In the genomic region with DNA sequence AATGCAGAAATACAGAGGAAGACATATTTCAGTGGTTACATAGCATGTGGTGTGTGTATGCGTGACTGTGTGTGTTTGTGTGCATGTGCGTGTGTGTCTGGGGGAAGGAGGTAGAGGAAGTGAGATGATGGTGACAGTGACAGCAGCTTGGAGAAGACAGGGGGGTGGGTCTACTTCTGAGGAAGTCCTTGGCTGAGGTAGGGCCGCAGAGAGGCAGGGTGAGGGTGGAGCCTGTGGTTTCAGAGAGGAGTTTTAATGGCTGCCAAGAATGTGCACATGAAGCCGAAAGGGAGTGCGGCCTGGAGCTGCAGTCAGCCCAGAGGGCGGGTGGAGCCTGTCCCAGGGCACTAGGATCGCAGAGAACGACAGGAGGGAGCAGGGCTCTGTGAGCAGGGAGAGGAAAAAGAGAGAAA, we compare ENCODE assay signal across 9 cellular contexts. TPM values are rescaled to one million over a fixed set of nuclear protein-coding genes. Genes with fewer than 3 reads are reported as not detected.
A peak's percentile ranks its signal among the peaks of the same experiment; 100 is the strongest.
DNase-seq lines count a peak whose midpoint lies in the region; ATAC-seq, FAIRE-seq and TF ChIP-seq lines count a peak whose summit lies in the region.
"Had no signal": no experiment of that assay in that cellular context is flagged by ENCODE, and none has a peak within 500 bp of the region (broad histone marks: within the 10 kb centered on the region; RNA-seq: fewer than 3 reads in every experiment).

No MANE protein-coding gene starts in this region.

- CTCF ChIA-PET in IMR-90 (lab: Yijun Ruan, JAX) (no interaction called here), HepG2 (lab: Yijun Ruan, JAX; ENCODE audit: low intra/inter-chr PET ratio, low total read pairs) (no interaction called here)

- H3K4me2 ChIP-seq in IMR-90 (ENCODE audit: low read depth, low read length) (peak overlapping the region; percentile 38), HepG2 (ENCODE audit: low read depth, low read length) (0 out of 2 replicates have a peak overlapping the region, but pooled peaks have one; percentile 0)

- H3K27me3 Mint-ChIP-seq in T-helper 2 cell treated with Interferon-gamma antibody and Interleukin-4, amounts not matched to agents 5 μg/mL and 100 μg/mL, for 36 hours (ENCODE audit: low read depth) = no peaks in the 10 kb centered on the region

- peaks cover 4% of the 10 kb centered on the region for H3K9me3 Mint-ChIP-seq in T-helper 2 cell treated with Interferon-gamma antibody and Interleukin-4, amounts not matched to agents 5 μg/mL and 100 μg/mL, for 36 hours

- H3K79me1 ChIP-seq in IMR-90 (ENCODE audit: low read depth in 1 of 2, low read length in 2 of 2) = peaks cover 0 to 4% of the 10 kb centered on the region in 2 experiments; a peak in 1 of 4 replicates

- intact Hi-C loops in IMR-90 (cut with micrococcal nuclease) (no loop called here), HepG2 (cut with micrococcal nuclease; ENCODE audit: unreplicated experiment) (no loop called here)

- peak overlapping the region; percentile 57 for H3K56ac ChIP-seq in IMR-90 (ENCODE audit: extremely low read depth, insufficient read depth, low read length)

- H3K27ac Mint-ChIP-seq in T-helper 2 cell treated with Interferon-gamma antibody and Interleukin-4, amounts not matched to agents 5 μg/mL and 100 μg/mL, for 36 hours = peak overlapping the region; percentile 99

- H3K27ac ChIP-seq in IMR-90 (ENCODE audit: insufficient read depth, low read length) (peak overlapping the region; percentile 18), HepG2 (ENCODE audit: extremely low read length, insufficient read depth, low read length) (no peak overlapping the region)
- H3K27ac ChIP-seq: VCaP had no signal

- H2AK9ac ChIP-seq in IMR-90 (replicated peaks; ENCODE audit: low read depth, low read length, poor library complexity) = peak overlapping the region; percentile 47

- TF ChIP-seq RAD21 in IMR-90 (IDR thresholded peaks at IDR 0.05; ENCODE audit: low read length) (no peak), HepG2 (CRISPR knock-in tag; IDR thresholded peaks at IDR 0.05) (no peak)

- H2AFZ ChIP-seq in IMR-90 (replicated peaks; ENCODE audit: low read length, poor library complexity) (peak overlapping the region; percentile 91), HepG2 (ENCODE audit: low read length) (no peak overlapping the region)

- BruUV-seq in IMR-90 (replicated peaks; lab: Mats Ljungman, UMichigan) (no TSS peak), HepG2 (replicated peaks; lab: Mats Ljungman, UMichigan) (no TSS peak)

- H2BK5ac ChIP-seq in IMR-90 (ENCODE audit: low read depth, low read length, poor library complexity, severe bottlenecking) = peak overlapping the region; percentile 69

- peaks cover 7% of the 10 kb centered on the region for H3K36me3 Mint-ChIP-seq in T-helper 2 cell treated with Interferon-gamma antibody and Interleukin-4, amounts not matched to agents 5 μg/mL and 100 μg/mL, for 36 hours (ENCODE audit: low read depth)

- peak overlapping the region; percentile 62 for H3K18ac ChIP-seq in IMR-90 (ENCODE audit: low read depth, low read length)

- peak overlapping the region; percentile 87 for H4K5ac ChIP-seq in IMR-90 (ENCODE audit: low read depth, low read length)

- peak; percentile 96 for ATAC-seq in GM21515 (IDR thresholded peaks at IDR 0.05; ENCODE audit: unreplicated experiment)
- peak; percentile 95 for ATAC-seq in IMR-90 (ENCODE audit: low read depth)
- peak; percentile 20; the same call in 1 of the 3 replicates for ATAC-seq in HepG2

- peak overlapping the region; percentile 90 for H4K91ac ChIP-seq in IMR-90 (ENCODE audit: insufficient read depth, low read depth, low read length)

- H3K23ac ChIP-seq in IMR-90 (ENCODE audit: low read depth, low read length) = peak overlapping the region; percentile 64; the same call in 1 of the 2 replicates

- H2BK120ac ChIP-seq in IMR-90 (ENCODE audit: low read depth, low read length) = peak overlapping the region; percentile 89

- peak; percentile 91 for DNase-seq in DMS79 treated with DMSO at 0.1 percent for 48 hours (lab: John Stamatoyannopoulos, UW)
- peak; percentile 67 for DNase-seq in IMR-90
- peak; percentile 84 for DNase-seq in T-helper 2 cell treated with Interferon-gamma antibody and Interleukin-4, amounts not matched to agents 5 μg/mL and 100 μg/mL, for 36 hours (ENCODE audit: low spot score)
- DNase-seq in astrocyte of the hippocampus (ENCODE audit: low read depth, low spot score) = peak; percentile 92
- DNase-seq in HepG2 (ENCODE audit: low spot score) = no peak
- DNase-seq in stimulated activated CD8-positive, alpha-beta memory T cell treated with anti-CD3 and anti-CD28 coated beads, Interleukin-15, amount 100 ng/mL, for 24 hours (ENCODE audit: low read depth) = peak; percentile 26
- no peak for DNase-seq in NCI-H1048 (lab: John Stamatoyannopoulos, UW)

- no peaks in the 10 kb centered on the region for H3K79me2 ChIP-seq in HepG2 (ENCODE audit: insufficient read depth, low read length)

- in situ Hi-C loops in IMR-90 (cut with MboI; ENCODE audit: low sequenced_read_pairs) (no loop called here), HepG2 (cut with HindIII; ENCODE audit: extremely low pct_ligation_motif_present, low pct_unique_long_range_greater_than_20kb) (no loop called here)

- H4K8ac ChIP-seq in IMR-90 (ENCODE audit: low read depth in 2 of 2, low read length in 2 of 2) = peak overlapping the region; percentile 20 to 95

- H3K36me3 ChIP-seq in IMR-90 (ENCODE audit: control insufficient read depth, insufficient read depth, low read length) = no peaks in the 10 kb centered on the region
- no peaks in the 10 kb centered on the region for H3K36me3 ChIP-seq in HepG2 (replicated peaks in 1 of 2; ENCODE audit: control insufficient read depth in 1 of 2, insufficient read depth in 2 of 2, low read length in 2 of 2)

- dilution Hi-C loops in IMR-90 (cut with HindIII; ENCODE audit: low sequenced_read_pairs, unreplicated experiment) = no loop called here

- peaks cover 30% of the 10 kb centered on the region for H3K4me1 Mint-ChIP-seq in T-helper 2 cell treated with Interferon-gamma antibody and Interleukin-4, amounts not matched to agents 5 μg/mL and 100 μg/mL, for 36 hours (ENCODE audit: low read depth)

- peak overlapping the region; percentile 62; the same call in 1 of the 2 replicates for H2AK5ac ChIP-seq in IMR-90 (ENCODE audit: low read depth, low read length)

- H4K20me1 ChIP-seq in IMR-90 (ENCODE audit: insufficient read depth, low read length) (no peaks in the 10 kb centered on the region), HepG2 (ENCODE audit: insufficient read depth, low read length) (no peaks in the 10 kb centered on the region)

- H3K4me3 ChIP-seq in IMR-90 (ENCODE audit: insufficient read depth, low read depth, low read length) (no peak overlapping the region), HepG2 (replicated peaks in 1 of 3; ENCODE audit: insufficient read depth in 1 of 3, low read depth in 2 of 3, low read length in 3 of 3) (no peak overlapping the region)

- peak overlapping the region; percentile 82 for H3K4me3 Mint-ChIP-seq in T-helper 2 cell treated with Interferon-gamma antibody and Interleukin-4, amounts not matched to agents 5 μg/mL and 100 μg/mL, for 36 hours

- no peak for TF ChIP-seq EP300 in HepG2 (IDR thresholded peaks at IDR 0.05; ENCODE audit: low read depth in 2 of 2, low read length in 2 of 2)
- no peak for TF ChIP-seq EP300 in HepG2 (CRISPR knock-in tag; IDR thresholded peaks at IDR 0.05; ENCODE audit: borderline replicate concordance)

- TF ChIP-seq CTCF in IMR-90 (conservative IDR thresholded peaks at IDR 0.05; ENCODE audit: low read depth, low read length) (no peak), HepG2 (CRISPR knock-in tag; IDR thresholded peaks at IDR 0.05) (no peak)

- peak overlapping the region; percentile 73 for H2BK20ac ChIP-seq in IMR-90 (ENCODE audit: low read depth, low read length)

- no peak for FAIRE-seq in HepG2 (lab: Jason Lieb, UNC)

- peak overlapping the region; percentile 40; the same call in 1 of the 2 replicates for H3K9ac ChIP-seq in IMR-90 (ENCODE audit: low read depth, low read length)
- H3K9ac ChIP-seq in HepG2 (ENCODE audit: insufficient read depth, low read depth, low read length) = no peak overlapping the region

- peak overlapping the region; percentile 79 for H3K4ac ChIP-seq in IMR-90 (ENCODE audit: low read depth, low read length)

- H3K9me1 ChIP-seq in IMR-90 (ENCODE audit: insufficient read depth, low read length) = peaks cover 15% of the 10 kb centered on the region

- H2BK15ac ChIP-seq in IMR-90 (ENCODE audit: low read depth, low read length) = peak overlapping the region; percentile 37; the same call in 2 of the 3 replicates

- H3K9me3 ChIP-seq in IMR-90 (ENCODE audit: control insufficient read depth, insufficient read depth, low read length) = no peaks in the 10 kb centered on the region
- H3K9me3 ChIP-seq in HepG2 (ENCODE audit: low read length) = no peaks in the 10 kb centered on the region

- peak overlapping the region; percentile 81 for H3K14ac ChIP-seq in IMR-90 (replicated peaks; ENCODE audit: low read depth, low read length)

- POLR2A ChIA-PET in IMR-90 (lab: Charles Lee; ENCODE audit: unreplicated experiment) = no interaction called here
- POLR2A ChIA-PET in HepG2 (lab: Yijun Ruan, JAX) = no interaction called here

- 25% methylated on average over 8 of the region's 8 CpGs; no CpG with 5 or more reads in 1 of the 2 experiments for WGBS in IMR-90 (ENCODE audit: extremely low coverage in 2 of 2, insufficient read length in 1 of 2), 2 experiments
- WGBS in HepG2 (ENCODE audit: low lambda C conversion rate) = 36% methylated on average over 8 of the region's 8 CpGs

- TF ChIP-seq POLR2A in IMR-90 (IDR thresholded peaks at IDR 0.05; ENCODE audit: low read depth, low read length) (no peak), HepG2 (IDR thresholded peaks at IDR 0.05; ENCODE audit: insufficient read depth in 1 of 2, low read depth in 2 of 2, low read length in 2 of 2) (no peak)

- H3K4me1 ChIP-seq in IMR-90 (ENCODE audit: control insufficient read depth, insufficient read depth, low read length) (peaks cover 11% of the 10 kb centered on the region), HepG2 (ENCODE audit: insufficient read depth, low read length) (no peaks in the 10 kb centered on the region)

- no peaks in the 10 kb centered on the region for H3K27me3 ChIP-seq in IMR-90 (ENCODE audit: control insufficient read depth, insufficient read depth, low read length)
- peaks cover 5 to 39% of the 10 kb centered on the region in 2 experiments; a peak in 3 of 5 replicates for H3K27me3 ChIP-seq in HepG2 (ENCODE audit: control insufficient read depth in 1 of 2, insufficient read depth in 2 of 2, low read length in 2 of 2)

RNA-seq across cellular contexts. Expression of gene RNF24, which starts 22.7 kb away (rescaled TPM):
- total RNA-seq in IMR-90 (2012; rRNA removed) (11.3 and 12.5 TPM in 2 replicates), HepG2 (2016; rRNA removed; fragmentation: Illumina TruSeq; extraction: Trizol) (2.4 and 2.9 TPM in 2 replicates)
- polyA plus RNA-seq in IMR-90 (2012; rRNA removed) (9.1 and 11.3 TPM in 2 replicates), HepG2 (2011; rRNA removed) (10.4 TPM in 2 replicates)
- 6.6 and 7.3 TPM in 2 replicates for polyA plus RNA-seq in IMR-90 (2012; cell fraction: cytosol; rRNA removed)
- 6.4 and 11.0 TPM in 2 replicates for polyA plus RNA-seq in IMR-90 (2012; cell fraction: nucleus; rRNA removed; ENCODE audit: low replicate concordance)
- total RNA-seq in HepG2 (2016; cell fraction: cytosol; rRNA removed; fragmentation: Illumina TruSeq; extraction: Trizol; ENCODE audit: low read depth) = 1.3 and 1.6 TPM in 2 replicates
- total RNA-seq in HepG2 (2016; cell fraction: insoluble cytoplasmic fraction; rRNA removed; fragmentation: Illumina TruSeq; extraction: Trizol) = 2.4 and 2.9 TPM in 2 replicates
- total RNA-seq in HepG2 (2016; cell fraction: membrane; rRNA removed; fragmentation: Illumina TruSeq; extraction: Trizol) = 2.8 and 3.3 TPM in 2 replicates
- total RNA-seq in HepG2 (2016; cell fraction: nucleus; rRNA removed; fragmentation: Illumina TruSeq; extraction: Trizol) = 3.7 and 4.2 TPM in 2 replicates
- polyA plus RNA-seq in HepG2 (2011; cell fraction: cytosol; rRNA removed) = 8.1 and 10.3 TPM in 2 replicates
- 10.7 and 11.5 TPM in 2 replicates for polyA plus RNA-seq in HepG2 (2011; cell fraction: nucleus; rRNA removed)
- polyA plus RNA-seq in HepG2 (2012) = 9.7 and 9.9 TPM in 2 replicates
- 2.5 and 3.5 TPM in 2 replicates for polyA plus RNA-seq in HepG2 (2016; cell fraction: cytosol; fragmentation: Illumina TruSeq; extraction: Trizol; ENCODE audit: low read depth)
- polyA plus RNA-seq in HepG2 (2016; cell fraction: insoluble cytoplasmic fraction; fragmentation: Illumina TruSeq; extraction: Trizol; ENCODE audit: low read depth) = 3.0 and 3.3 TPM in 2 replicates
- polyA plus RNA-seq in HepG2 (2016; cell fraction: membrane; fragmentation: Illumina TruSeq; extraction: Trizol; ENCODE audit: low read depth) = 3.9 and 4.1 TPM in 2 replicates
- polyA plus RNA-seq in HepG2 (2016; cell fraction: nucleus; fragmentation: Illumina TruSeq; extraction: Trizol; ENCODE audit: insufficient read depth, low read depth) = 5.8 and 6.3 TPM in 2 replicates
- polyA minus RNA-seq in HepG2 (2011; rRNA and poly(A)+ RNA removed; ENCODE audit: low replicate concordance) = 12.7 and 15.9 TPM in 2 replicates
- polyA minus RNA-seq in HepG2 (2011; cell fraction: cytosol; rRNA and poly(A)+ RNA removed) = 9.9 and 12.7 TPM in 2 replicates
- polyA minus RNA-seq in HepG2 (2011; cell fraction: nucleus; rRNA and poly(A)+ RNA removed) = 7.1 and 8.6 TPM in 2 replicates

Comparison
In these comparisons a context has a peak if more than half of its experiments do, and no peak if none do; other contexts are left out.
1. DNase-seq: peak in DMS79 treated with DMSO at 0.1 percent for 48 hours (single experiment), IMR-90 (single experiment), T-helper 2 cell treated with Interferon-gamma antibody and Interleukin-4, amounts not matched to agents 5 μg/mL and 100 μg/mL, for 36 hours (single experiment), astrocyte of the hippocampus (single experiment) and stimulated activated CD8-positive, alpha-beta memory T cell treated with anti-CD3 and anti-CD28 coated beads, Interleukin-15, amount 100 ng/mL, for 24 hours (single experiment); none in HepG2 (single experiment) and NCI-H1048 (single experiment).
2. ATAC-seq: peak in every context shown above with its lines; median percentile 96 in GM21515; 95 in IMR-90; 20 in HepG2.